In genomic region chr1:113981962-113982931, GRCh38 we compare ENCODE assay signal across 9 cellular contexts. TPM values are rescaled to one million over a fixed set of nuclear protein-coding genes. Genes with fewer than 3 reads are reported as not detected.
A peak's percentile ranks its signal among the peaks of the same experiment; 100 is the strongest.
DNase-seq lines count a peak whose midpoint lies in the region; ATAC-seq and TF ChIP-seq lines count a peak whose summit lies in the region.
"Had no signal": no experiment of that assay in that cellular context is flagged by ENCODE, and none has a peak within 500 bp of the region (broad histone marks: within the 10 kb centered on the region; RNA-seq: fewer than 3 reads in every experiment).

No MANE protein-coding gene starts in this region.

- ATAC-seq in body of pancreas = peak; percentile 28
- peak; percentile 84 for ATAC-seq in left lobe of liver
- no peak for ATAC-seq in HG02610 (IDR thresholded peaks at IDR 0.05; ENCODE audit: unreplicated experiment)
- ATAC-seq in activated naive CD4-positive, alpha-beta T cell treated with anti-CD3 and anti-CD28 coated beads, Interleukin-2, amount 50 U/mL, for 72 hours = no peak

- H3K27ac ChIP-seq in body of pancreas (peak overlapping the region in 1 of 4 donors; percentile 43), tibial artery (peak overlapping the region; percentile 79 to 84)

- CTCF ChIA-PET in Caco-2 (lab: Charles Lee) = no interaction called here

- no peak overlapping the region for H3K4me3 Mint-ChIP-seq in Caco-2 (ENCODE audit: unreplicated experiment)
- H3K4me3 Mint-ChIP-seq: T-helper 2 cell treated with Interferon-gamma antibody and Interleukin-4, amounts not matched to agents 5 μg/mL and 100 μg/mL, for 36 hours had no signal

- intact Hi-C loops in body of pancreas (cut with DNase I) = loop anchor here (5.0 kb wide), 1 partner anchor 295 kb away; no protein-coding TSS in a partner anchor
- intact Hi-C loops in tibial artery (cut with DNase I; ENCODE audit: low total_unique reads) = no loop called here
- intact Hi-C loops in Caco-2 (cut with micrococcal nuclease; ENCODE audit: unreplicated experiment) = no loop called here

- 31 to 49% methylated on average over 16 to 18 of the region's 18 CpGs for WGBS in body of pancreas, 2 donors

- no peak overlapping the region for H3K27ac Mint-ChIP-seq in Caco-2 (ENCODE audit: unreplicated experiment)
- peak overlapping the region in 1 of 2 donors; percentile 51 for H3K27ac Mint-ChIP-seq in activated naive CD4-positive, alpha-beta T cell treated with anti-CD3 and anti-CD28 coated beads, Interleukin-2, amount 50 U/mL, for 72 hours
- H3K27ac Mint-ChIP-seq: T-helper 2 cell treated with Interferon-gamma antibody and Interleukin-4, amounts not matched to agents 5 μg/mL and 100 μg/mL, for 36 hours had no signal

- H3K27me3 ChIP-seq in body of pancreas = no peaks in the 10 kb centered on the region
- no peaks in the 10 kb centered on the region for H3K27me3 ChIP-seq in tibial artery
- H3K27me3 ChIP-seq in Caco-2 (replicated peaks; ENCODE audit: control insufficient read depth, insufficient read depth, low read length) = no peaks in the 10 kb centered on the region

- no TSS peak for BruUV-seq in Caco-2 (replicated peaks; lab: Mats Ljungman, UMichigan)

- no peaks in the 10 kb centered on the region for H3K4me1 Mint-ChIP-seq in Caco-2 (ENCODE audit: low read depth, unreplicated experiment)

- no peaks in the 10 kb centered on the region for H3K36me3 Mint-ChIP-seq in Caco-2 (ENCODE audit: insufficient read depth, unreplicated experiment)
- no peaks in the 10 kb centered on the region for H3K36me3 Mint-ChIP-seq in activated naive CD4-positive, alpha-beta T cell treated with anti-CD3 and anti-CD28 coated beads, Interleukin-2, amount 50 U/mL, for 72 hours

- H3K9me3 ChIP-seq in body of pancreas (no peaks in the 10 kb centered on the region), tibial artery (no peaks in the 10 kb centered on the region), Caco-2 (no peaks in the 10 kb centered on the region)

- peaks cover 17% of the 10 kb centered on the region for H3K9me3 Mint-ChIP-seq in Caco-2 (ENCODE audit: unreplicated experiment)
- H3K9me3 Mint-ChIP-seq in activated naive CD4-positive, alpha-beta T cell treated with anti-CD3 and anti-CD28 coated beads, Interleukin-2, amount 50 U/mL, for 72 hours = no peaks in the 10 kb centered on the region
- H3K9me3 Mint-ChIP-seq: T-helper 2 cell treated with Interferon-gamma antibody and Interleukin-4, amounts not matched to agents 5 μg/mL and 100 μg/mL, for 36 hours had no signal

- TF ChIP-seq CTCF in body of pancreas (IDR thresholded peaks at IDR 0.05) (no peak), tibial artery (IDR thresholded peaks at IDR 0.05) (no peak), Caco-2 (IDR thresholded peaks at IDR 0.05; ENCODE audit: insufficient read depth in 1 of 2, low read depth in 1 of 2, low read length in 1 of 2, severe bottlenecking in 1 of 2, unreplicated experiment in 1 of 2) (no peak)

- H3K4me3 ChIP-seq in body of pancreas (no peak overlapping the region), tibial artery (peak overlapping the region; percentile 40 to 49), Caco-2 (ENCODE audit: low read depth, low read length) (no peak overlapping the region)

- POLR2A ChIA-PET in Caco-2 (lab: Charles Lee) = no interaction called here

- H3K4me1 ChIP-seq in body of pancreas = peaks cover 18% of the 10 kb centered on the region
- H3K4me1 ChIP-seq in tibial artery = peaks cover 5 to 62% (median 37%) of the 10 kb centered on the region in 4 donors
- peaks cover 15% of the 10 kb centered on the region for H3K4me1 ChIP-seq in Caco-2

- no peak for TF ChIP-seq POLR2A in body of pancreas (IDR thresholded peaks at IDR 0.05)

- no peaks in the 10 kb centered on the region for H3K36me3 ChIP-seq in body of pancreas (replicated peaks in 1 of 2; ENCODE audit: insufficient read depth in 1 of 2, low read depth in 2 of 2)
- no peaks in the 10 kb centered on the region for H3K36me3 ChIP-seq in tibial artery
- H3K36me3 ChIP-seq in Caco-2 (ENCODE audit: control insufficient read depth, insufficient read depth, low read length) = no peaks in the 10 kb centered on the region

- DNase-seq in HuH-7 (ENCODE audit: low spot score) = peak; percentile 46
- DNase-seq in body of pancreas = peak; percentile 26 to 58 (median 42)
- DNase-seq in left lobe of liver (ENCODE audit: low spot score) = peak; percentile 50
- peak; percentile 85 to 88 for DNase-seq in tibial artery
- no peak for DNase-seq in Caco-2
- DNase-seq in NCI-H748 (lab: John Stamatoyannopoulos, UW; ENCODE audit: unreplicated experiment) = no peak
- DNase-seq in activated naive CD4-positive, alpha-beta T cell treated with anti-CD3 and anti-CD28 coated beads, Interleukin-2, amount 50 U/mL, for 72 hours (ENCODE audit: low spot score in 2 of 2) = no peak

- H3K27me3 Mint-ChIP-seq in Caco-2 (ENCODE audit: insufficient read depth, unreplicated experiment) = no peaks in the 10 kb centered on the region

RNA-seq across cellular contexts. Expression of gene OLFML3, which starts 3.0 kb away (rescaled TPM):
- total RNA-seq in body of pancreas (10 to 100 TPM in 1 of 2 donors, 1 to 10 TPM in 1; 9.9 to 30.7 TPM), left lobe of liver (3.7 TPM), Caco-2 (2022) (29.1 and 36.5 TPM in 2 replicates)
- under 1 TPM; 0.33 to 0.64 TPM for total RNA-seq in activated naive CD4-positive, alpha-beta T cell treated with anti-CD3 and anti-CD28 coated beads, Interleukin-2, amount 50 U/mL, for 72 hours

RNA-seq across cellular contexts. Expression of gene HIPK1, which starts 53.1 kb away (rescaled TPM):
- total RNA-seq in body of pancreas (10 to 100 TPM; 22.7 to 30.1 TPM), left lobe of liver (27.1 TPM), Caco-2 (2022) (42.6 and 48.2 TPM in 2 replicates)
- total RNA-seq in activated naive CD4-positive, alpha-beta T cell treated with anti-CD3 and anti-CD28 coated beads, Interleukin-2, amount 50 U/mL, for 72 hours = 10 to 100 TPM; 43.7 to 75.8 TPM

Comparison
In these comparisons a context has a peak if more than half of its experiments do, and no peak if none do; other contexts are left out.
1. DNase-seq: peak in HuH-7 (single experiment), body of pancreas (4 of 4), left lobe of liver (single experiment) and tibial artery (2 of 2); none in Caco-2 (0 of 2), NCI-H748 (single experiment) and activated naive CD4-positive, alpha-beta T cell treated with anti-CD3 and anti-CD28 coated beads, Interleukin-2, amount 50 U/mL, for 72 hours (0 of 2).
2. ATAC-seq: peak in body of pancreas (single experiment) and left lobe of liver (single experiment); none in HG02610 (single experiment) and activated naive CD4-positive, alpha-beta T cell treated with anti-CD3 and anti-CD28 coated beads, Interleukin-2, amount 50 U/mL, for 72 hours (0 of 2).
3. H3K4me3 ChIP-seq: peak in tibial artery (2 of 2); none in body of pancreas (0 of 2) and Caco-2 (single experiment).